Comparison of ENCODE assay signal across 8 cellular contexts in the genomic region with DNA sequence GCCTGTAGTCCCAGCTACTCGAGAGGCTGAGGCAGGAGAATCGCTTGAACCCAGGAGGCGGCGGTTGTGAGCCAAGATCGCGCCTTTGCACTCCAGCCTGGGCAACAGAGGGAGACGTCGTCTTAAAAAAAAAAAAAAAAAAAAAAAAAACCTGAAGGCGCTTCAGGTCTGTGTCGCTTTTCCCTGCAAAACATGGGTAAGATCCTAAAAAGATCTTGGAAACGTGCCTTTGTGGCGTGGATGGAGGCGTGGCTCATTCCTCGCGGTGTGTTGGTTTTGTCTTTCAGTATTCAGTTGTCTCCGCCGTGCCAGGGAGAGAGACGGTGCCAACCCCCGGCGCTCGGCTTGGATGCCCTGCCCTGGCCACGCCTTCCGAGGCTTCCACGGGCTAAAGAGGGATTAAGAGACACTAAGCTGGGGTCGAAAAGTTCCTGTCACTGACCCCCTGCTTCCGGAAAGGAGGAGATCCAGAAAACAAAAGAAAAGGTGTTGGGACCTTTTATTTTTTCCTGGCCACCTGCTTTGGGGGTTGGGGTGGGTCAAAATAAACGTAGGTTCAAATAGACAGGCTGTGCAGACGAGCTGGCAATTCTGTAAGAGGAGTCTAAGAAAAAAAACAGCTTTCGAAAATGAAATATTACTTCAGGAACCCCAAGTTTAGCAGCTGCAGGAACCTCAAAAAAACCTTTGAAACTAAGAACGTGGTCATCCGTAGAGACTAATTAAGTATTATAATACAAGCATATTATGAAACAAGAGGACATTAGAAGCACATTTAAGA. TPM values are rescaled to one million over a fixed set of nuclear protein-coding genes. Genes with fewer than 3 reads are reported as not detected.
DNase-seq lines count a peak whose midpoint lies in the region; ATAC-seq, FAIRE-seq and TF ChIP-seq lines count a peak whose summit lies in the region.

No MANE protein-coding gene starts in this region.

- TF ChIP-seq EP300 in HepG2 (IDR thresholded peaks at IDR 0.05; ENCODE audit: low read depth in 2 of 2, low read length in 2 of 2) (no peak), HepG2 (CRISPR knock-in tag; IDR thresholded peaks at IDR 0.05; ENCODE audit: borderline replicate concordance) (no peak)

- TF ChIP-seq CTCF in SU-DHL-6 (IDR thresholded peaks at IDR 0.05; ENCODE audit: insufficient read depth, low read length, poor library complexity, severe bottlenecking) (no peak), mammary epithelial cell (conservative IDR thresholded peaks at IDR 0.05 in 1 of 2, IDR thresholded peaks at IDR 0.05 in 1 of 2; ENCODE audit: extremely low read depth in 1 of 2, insufficient read depth in 1 of 2, low read depth in 1 of 2, low read length in 2 of 2) (no peak), HepG2 (CRISPR knock-in tag; IDR thresholded peaks at IDR 0.05) (no peak)

- H3K27me3 ChIP-seq in Karpas-422 (ENCODE audit: low read length) (no peaks in the 10 kb centered on the region), SU-DHL-6 (ENCODE audit: low read length) (no peaks in the 10 kb centered on the region), mammary epithelial cell (ENCODE audit: insufficient read depth, low read length) (no peaks in the 10 kb centered on the region), HepG2 (ENCODE audit: control insufficient read depth in 1 of 2, insufficient read depth in 2 of 2, low read length in 2 of 2) (peaks cover 0 to 5% of the 10 kb centered on the region in 2 experiments; a peak in 1 of 5 replicates)

- peak overlapping the region; percentile 94 for H3K27ac Mint-ChIP-seq in activated CD4-positive, alpha-beta T cell treated with anti-CD3 and anti-CD28 coated beads for 36 hours
- peak overlapping the region; percentile 92 for H3K27ac Mint-ChIP-seq in stimulated activated effector memory CD8-positive, alpha-beta T cell treated with anti-CD3 and anti-CD28 coated beads, Interleukin-12 subunit alpha, Interleukin-12 subunit beta, amount 100 ng/mL, for 72 hours

- no peaks in the 10 kb centered on the region for H3K9me3 Mint-ChIP-seq in activated CD4-positive, alpha-beta T cell treated with anti-CD3 and anti-CD28 coated beads for 36 hours (ENCODE audit: low read depth)
- no peaks in the 10 kb centered on the region for H3K9me3 Mint-ChIP-seq in stimulated activated effector memory CD8-positive, alpha-beta T cell treated with anti-CD3 and anti-CD28 coated beads, Interleukin-12 subunit alpha, Interleukin-12 subunit beta, amount 100 ng/mL, for 72 hours

- TF ChIP-seq POLR2A in HepG2 (IDR thresholded peaks at IDR 0.05; ENCODE audit: insufficient read depth in 1 of 2, low read depth in 2 of 2, low read length in 2 of 2), result no peak

- no peak for FAIRE-seq in HepG2 (lab: Jason Lieb, UNC)

- DNase-seq in activated CD4-positive, alpha-beta T cell treated with anti-CD3 and anti-CD28 coated beads for 36 hours, result peak; percentile 62
- no peak for DNase-seq in activated CD4-positive, alpha-beta T cell treated with anti-CD3 and anti-CD28 coated beads for 1 hour
- DNase-seq in Karpas-422 (peak; percentile 78), mammary epithelial cell (peak; percentile 27), HepG2 (ENCODE audit: low spot score) (no peak), HuH-7.5 (ENCODE audit: low spot score) (no peak)
- DNase-seq in stimulated activated effector memory CD8-positive, alpha-beta T cell treated with anti-CD3 and anti-CD28 coated beads, Interleukin-12 subunit alpha, Interleukin-12 subunit beta, amount 100 ng/mL, for 72 hours (ENCODE audit: low spot score in 2 of 2), result peak; percentile 11 to 60

- H3K36me3 Mint-ChIP-seq in activated CD4-positive, alpha-beta T cell treated with anti-CD3 and anti-CD28 coated beads for 36 hours (ENCODE audit: low read depth), result peaks cover 12% of the 10 kb centered on the region
- H3K36me3 Mint-ChIP-seq in stimulated activated effector memory CD8-positive, alpha-beta T cell treated with anti-CD3 and anti-CD28 coated beads, Interleukin-12 subunit alpha, Interleukin-12 subunit beta, amount 100 ng/mL, for 72 hours, result peaks cover 34% of the 10 kb centered on the region

- POLR2A ChIA-PET in activated CD4-positive, alpha-beta T cell treated with anti-CD3 and anti-CD28 coated beads for 36 hours (lab: Charles Lee), result interaction anchor here (1.5 kb wide), 1 partner anchor 19 kb away, joined by 8 read pairs; no protein-coding TSS in a partner anchor
- POLR2A ChIA-PET in HepG2 (lab: Yijun Ruan, JAX), result no interaction called here

- H2AFZ ChIP-seq in Karpas-422 (ENCODE audit: low read length) (peak overlapping the region; percentile 97), SU-DHL-6 (ENCODE audit: low read depth, low read length, severe bottlenecking) (peak overlapping the region; percentile 90), mammary epithelial cell (ENCODE audit: low read depth, low read length) (peak overlapping the region; percentile 87), HepG2 (ENCODE audit: low read length) (no peak overlapping the region)

- H3K79me2 ChIP-seq in Karpas-422 (ENCODE audit: low read length) (peaks cover 46% of the 10 kb centered on the region), SU-DHL-6 (ENCODE audit: insufficient read depth, low read length) (peaks cover 38% of the 10 kb centered on the region), mammary epithelial cell (ENCODE audit: insufficient read depth, low read length) (peaks cover 38% of the 10 kb centered on the region), HepG2 (ENCODE audit: insufficient read depth, low read length) (no peaks in the 10 kb centered on the region)

- H3K4me1 Mint-ChIP-seq in activated CD4-positive, alpha-beta T cell treated with anti-CD3 and anti-CD28 coated beads for 36 hours, result peaks cover 29% of the 10 kb centered on the region
- H3K4me1 Mint-ChIP-seq in stimulated activated effector memory CD8-positive, alpha-beta T cell treated with anti-CD3 and anti-CD28 coated beads, Interleukin-12 subunit alpha, Interleukin-12 subunit beta, amount 100 ng/mL, for 72 hours, result peaks cover 38% of the 10 kb centered on the region

- peaks cover 5% of the 10 kb centered on the region; the same call in 1 of the 2 replicates for H3K36me3 ChIP-seq in Karpas-422 (ENCODE audit: insufficient read depth, low read length)
- no peaks in the 10 kb centered on the region for H3K36me3 ChIP-seq in SU-DHL-6 (ENCODE audit: low read length)
- no peaks in the 10 kb centered on the region for H3K36me3 ChIP-seq in mammary epithelial cell (ENCODE audit: insufficient read depth, low read length)
- no peaks in the 10 kb centered on the region for H3K36me3 ChIP-seq in HepG2 (replicated peaks in 1 of 2; ENCODE audit: control insufficient read depth in 1 of 2, insufficient read depth in 2 of 2, low read length in 2 of 2)

- H3K9me2 ChIP-seq in Karpas-422 (replicated peaks; ENCODE audit: insufficient read depth, low read length) (no peaks in the 10 kb centered on the region), SU-DHL-6 (replicated peaks; ENCODE audit: insufficient read depth, low read length) (no peaks in the 10 kb centered on the region)

- in situ Hi-C loops in mammary epithelial cell (cut with MboI; ENCODE audit: low sequenced_read_pairs in 2 of 2), result no loop called here
- in situ Hi-C loops in HepG2 (cut with HindIII; ENCODE audit: extremely low pct_ligation_motif_present, low pct_unique_long_range_greater_than_20kb), result no loop called here

- H3K27me3 Mint-ChIP-seq in activated CD4-positive, alpha-beta T cell treated with anti-CD3 and anti-CD28 coated beads for 36 hours, result no peaks in the 10 kb centered on the region

- H3K4me3 Mint-ChIP-seq in activated CD4-positive, alpha-beta T cell treated with anti-CD3 and anti-CD28 coated beads for 36 hours, result peak overlapping the region; percentile 92
- peak overlapping the region; percentile 94 for H3K4me3 Mint-ChIP-seq in stimulated activated effector memory CD8-positive, alpha-beta T cell treated with anti-CD3 and anti-CD28 coated beads, Interleukin-12 subunit alpha, Interleukin-12 subunit beta, amount 100 ng/mL, for 72 hours

- CTCF ChIA-PET in activated CD4-positive, alpha-beta T cell treated with anti-CD3 and anti-CD28 coated beads for 36 hours (lab: Charles Lee), result interaction anchor here (0.6 to 0.7 kb wide), 2 partner anchors 56 to 68 kb away, joined by 3 read pairs; no protein-coding TSS in a partner anchor
- CTCF ChIA-PET in mammary epithelial cell (lab: Charles Lee; ENCODE audit: low non-redundant PET) (interaction anchor here (0.6 to 0.7 kb wide), 3 partner anchors 118 to 311 kb away, joined by 3 to 7 read pairs (median 4); no protein-coding TSS in a partner anchor), HepG2 (lab: Yijun Ruan, JAX; ENCODE audit: low intra/inter-chr PET ratio, low total read pairs) (no interaction called here)

- peaks cover 24% of the 10 kb centered on the region for H3K4me1 ChIP-seq in Karpas-422 (ENCODE audit: low read length)
- peaks cover 12% of the 10 kb centered on the region for H3K4me1 ChIP-seq in mammary epithelial cell (ENCODE audit: insufficient read depth, low read length)
- peaks cover 21% of the 10 kb centered on the region for H3K4me1 ChIP-seq in HepG2 (ENCODE audit: insufficient read depth, low read length)

- H4K20me1 ChIP-seq in Karpas-422 (ENCODE audit: insufficient read depth, low read depth, low read length) (peaks cover 19% of the 10 kb centered on the region), SU-DHL-6 (ENCODE audit: low read depth, low read length) (no peaks in the 10 kb centered on the region), mammary epithelial cell (ENCODE audit: insufficient read depth, low read length) (no peaks in the 10 kb centered on the region), HepG2 (ENCODE audit: insufficient read depth, low read length) (no peaks in the 10 kb centered on the region)

- peaks cover 8% of the 10 kb centered on the region for H3F3A ChIP-seq in SU-DHL-6 (ENCODE audit: insufficient read depth)

- intact Hi-C loops in activated CD4-positive, alpha-beta T cell treated with anti-CD3 and anti-CD28 coated beads for 36 hours (cut with DNase I, micrococcal nuclease), result loop anchor here (2.0 to 5.0 kb wide), 5 partner anchors 62 to 363 kb away; a partner anchor contains a TSS
- intact Hi-C loops in mammary epithelial cell (cut with micrococcal nuclease), result loop anchor here (2.0 kb wide), 1 partner anchor 39 kb away; no protein-coding TSS in a partner anchor
- intact Hi-C loops in HepG2 (cut with micrococcal nuclease; ENCODE audit: unreplicated experiment), result no loop called here

- H3K9me3 ChIP-seq in Karpas-422 (ENCODE audit: low read length) (no peaks in the 10 kb centered on the region), SU-DHL-6 (ENCODE audit: insufficient read depth, low read length) (no peaks in the 10 kb centered on the region), mammary epithelial cell (replicated peaks; ENCODE audit: insufficient read depth, low read length) (no peaks in the 10 kb centered on the region), HepG2 (ENCODE audit: low read length) (no peaks in the 10 kb centered on the region)

- 0 out of 2 replicates have a peak overlapping the region, but pooled peaks have one; percentile 56 for H3K27ac ChIP-seq in Karpas-422 (ENCODE audit: low read length)
- no peak overlapping the region for H3K27ac ChIP-seq in SU-DHL-6 (ENCODE audit: low read depth, low read length)
- H3K27ac ChIP-seq in mammary epithelial cell (ENCODE audit: insufficient read depth, low read depth, low read length), result peak overlapping the region; percentile 35
- H3K27ac ChIP-seq in HepG2 (ENCODE audit: extremely low read length, insufficient read depth, low read length), result no peak overlapping the region

- H3K4me3 ChIP-seq in Karpas-422 (ENCODE audit: low read length) (peak overlapping the region; percentile 82), SU-DHL-6 (ENCODE audit: insufficient read depth, low read length, poor library complexity, severe bottlenecking) (peak overlapping the region; percentile 75), mammary epithelial cell (replicated peaks in 1 of 3; ENCODE audit: insufficient read depth in 1 of 3, low read depth in 2 of 3, low read length in 3 of 3) (peak overlapping the region; percentile 81 to 94 (median 91)), HepG2 (replicated peaks in 1 of 3; ENCODE audit: insufficient read depth in 1 of 3, low read depth in 2 of 3, low read length in 3 of 3) (peak overlapping the region; percentile 69 to 81 (median 79))

- no peak for TF ChIP-seq RAD21 in HepG2 (CRISPR knock-in tag; IDR thresholded peaks at IDR 0.05)

- 11% methylated on average over 22 of the region's 31 CpGs for WGBS in mammary epithelial cell (ENCODE audit: low coverage, missing lambda C conversion rate)
- 3% methylated on average over 31 of the region's 31 CpGs for WGBS in HepG2 (ENCODE audit: low lambda C conversion rate)

- H3K9ac ChIP-seq in Karpas-422 (ENCODE audit: low read length), result peak overlapping the region; percentile 85
- peak overlapping the region; percentile 84 for H3K9ac ChIP-seq in SU-DHL-6 (ENCODE audit: low read length)
- H3K9ac ChIP-seq in mammary epithelial cell (ENCODE audit: insufficient read depth, low read length), result peak overlapping the region; percentile 68
- H3K9ac ChIP-seq in HepG2 (ENCODE audit: insufficient read depth, low read depth, low read length), result peak overlapping the region; percentile 49; the same call in 1 of the 2 replicates

- dilution Hi-C loops in mammary epithelial cell (cut with HindIII; ENCODE audit: low sequenced_read_pairs), result no loop called here

- peak; percentile 24 for ATAC-seq in activated CD4-positive, alpha-beta T cell treated with anti-CD3 and anti-CD28 coated beads for 36 hours
- ATAC-seq in HepG2, result no peak
- ATAC-seq in stimulated activated effector memory CD8-positive, alpha-beta T cell treated with anti-CD3 and anti-CD28 coated beads, Interleukin-12 subunit alpha, Interleukin-12 subunit beta, amount 100 ng/mL, for 72 hours, result no peak

- H3K4me2 ChIP-seq in Karpas-422 (ENCODE audit: low read depth, low read length, poor library complexity, severe bottlenecking), result peak overlapping the region; percentile 89
- H3K4me2 ChIP-seq in SU-DHL-6 (ENCODE audit: low read depth, low read length, poor library complexity, severe bottlenecking), result peak overlapping the region; percentile 78
- peak overlapping the region; percentile 96 for H3K4me2 ChIP-seq in mammary epithelial cell (ENCODE audit: insufficient read depth, low read depth, low read length)
- peak overlapping the region; percentile 95 for H3K4me2 ChIP-seq in HepG2 (ENCODE audit: low read depth, low read length)

- TSS peak; percentile 82 for BruUV-seq in mammary epithelial cell (replicated peaks; lab: Mats Ljungman, UMichigan)
- no TSS peak for BruUV-seq in HepG2 (replicated peaks; lab: Mats Ljungman, UMichigan)

RNA-seq across cellular contexts. Expression of a gene that starts 1.1 kb away (rescaled TPM):
- 10 to 100 TPM; 24.5 to 25.5 TPM for total RNA-seq in activated CD4-positive, alpha-beta T cell treated with anti-CD3 and anti-CD28 coated beads for 36 hours
- 115 and 135 TPM in 2 replicates for total RNA-seq in Karpas-422 (2014; rRNA removed; shearing (Covaris generic); ENCODE audit: low replicate concordance)
- 10 to 100 TPM; 23.5 to 35.3 TPM for total RNA-seq in mammary epithelial cell
- polyA plus RNA-seq in mammary epithelial cell, result 30.8 TPM
- polyA minus RNA-seq in mammary epithelial cell, result 67.2 TPM
- total RNA-seq in HepG2 (2016; rRNA removed; fragmentation: Illumina TruSeq; extraction: Trizol), result 13.2 and 20.3 TPM in 2 replicates
- total RNA-seq in HepG2 (2016; cell fraction: cytosol; rRNA removed; fragmentation: Illumina TruSeq; extraction: Trizol; ENCODE audit: low read depth), result 6.5 and 8.4 TPM in 2 replicates
- total RNA-seq in HepG2 (2016; cell fraction: insoluble cytoplasmic fraction; rRNA removed; fragmentation: Illumina TruSeq; extraction: Trizol), result 11.0 and 19.5 TPM in 2 replicates
- total RNA-seq in HepG2 (2016; cell fraction: membrane; rRNA removed; fragmentation: Illumina TruSeq; extraction: Trizol), result 12.0 and 13.3 TPM in 2 replicates
- total RNA-seq in HepG2 (2016; cell fraction: nucleus; rRNA removed; fragmentation: Illumina TruSeq; extraction: Trizol), result 13.5 and 17.0 TPM in 2 replicates
- 5.6 and 5.8 TPM in 2 replicates for polyA plus RNA-seq in HepG2 (2011; rRNA removed)
- polyA plus RNA-seq in HepG2 (2011; cell fraction: cytosol; rRNA removed), result 4.8 and 6.6 TPM in 2 replicates
- polyA plus RNA-seq in HepG2 (2011; cell fraction: nucleus; rRNA removed), result 2.0 and 2.7 TPM in 2 replicates
- polyA plus RNA-seq in HepG2 (2012), result 4.9 and 9.1 TPM in 2 replicates
- polyA plus RNA-seq in HepG2 (2016; cell fraction: cytosol; fragmentation: Illumina TruSeq; extraction: Trizol; ENCODE audit: low read depth), result 3.2 and 3.5 TPM in 2 replicates
- polyA plus RNA-seq in HepG2 (2016; cell fraction: insoluble cytoplasmic fraction; fragmentation: Illumina TruSeq; extraction: Trizol; ENCODE audit: low read depth), result 9.4 and 9.5 TPM in 2 replicates
- polyA plus RNA-seq in HepG2 (2016; cell fraction: membrane; fragmentation: Illumina TruSeq; extraction: Trizol; ENCODE audit: low read depth), result 7.2 and 8.0 TPM in 2 replicates
- polyA plus RNA-seq in HepG2 (2016; cell fraction: nucleus; fragmentation: Illumina TruSeq; extraction: Trizol; ENCODE audit: insufficient read depth, low read depth), result 15.9 and 17.7 TPM in 2 replicates
- polyA minus RNA-seq in HepG2 (2011; rRNA and poly(A)+ RNA removed; ENCODE audit: low replicate concordance), result 21.6 and 51.3 TPM in 2 replicates
- 6.0 and 11.2 TPM in 2 replicates for polyA minus RNA-seq in HepG2 (2011; cell fraction: cytosol; rRNA and poly(A)+ RNA removed)
- 1.8 and 3.2 TPM in 2 replicates for polyA minus RNA-seq in HepG2 (2011; cell fraction: nucleus; rRNA and poly(A)+ RNA removed)

Comparison
In these comparisons a context has a peak if more than half of its experiments do, and no peak if none do; other contexts are left out.
1. DNase-seq: peak in activated CD4-positive, alpha-beta T cell treated with anti-CD3 and anti-CD28 coated beads for 36 hours (single experiment), Karpas-422 (single experiment), mammary epithelial cell (single experiment) and stimulated activated effector memory CD8-positive, alpha-beta T cell treated with anti-CD3 and anti-CD28 coated beads, Interleukin-12 subunit alpha, Interleukin-12 subunit beta, amount 100 ng/mL, for 72 hours (2 of 2); none in activated CD4-positive, alpha-beta T cell treated with anti-CD3 and anti-CD28 coated beads for 1 hour (single experiment), HepG2 (single experiment) and HuH-7.5 (single experiment).
2. H3K27ac ChIP-seq: peak in Karpas-422 (single experiment) and mammary epithelial cell (single experiment); none in SU-DHL-6 (single experiment) and HepG2 (single experiment).
3. Peak in every context shown above with its lines, with median percentiles within 50 percentile points of each other: H3K4me2 ChIP-seq, H3K4me3 ChIP-seq and H3K9ac ChIP-seq.